Comparison of ENCODE assay signal across 2 cellular contexts in the genomic region with DNA sequence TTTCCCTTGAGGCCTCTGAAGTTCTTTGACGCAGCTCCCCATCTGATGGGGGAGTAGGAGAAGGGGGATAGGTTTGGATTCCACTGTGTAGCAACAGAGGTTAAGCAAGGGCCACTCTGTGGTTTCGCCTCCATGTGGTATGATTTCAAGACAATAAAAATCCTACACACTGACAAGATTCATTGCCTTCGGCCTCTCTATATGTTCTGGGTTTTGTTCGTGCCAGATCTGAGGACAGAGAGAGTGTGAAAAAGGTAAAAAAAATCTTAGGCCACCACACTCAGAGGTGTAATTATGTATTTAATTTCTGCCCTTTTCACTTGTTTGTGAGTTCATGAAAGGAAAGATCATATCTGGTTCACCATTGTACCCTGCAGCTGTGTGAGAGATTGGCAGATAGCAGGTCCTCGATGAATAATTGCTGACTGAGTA.
A peak's percentile ranks its signal among the peaks of the same experiment; 100 is the strongest.
TF ChIP-seq lines count a peak whose summit lies in the region.

No MANE protein-coding gene starts in this region.

TF ChIP-seq in GM23338, 12 proteins besides CTCF, POLR2A, EP300 and RAD21 (continues in another document):
- no peak for TF ChIP-seq EZH2phosphoT487 (IDR thresholded peaks at IDR 0.05; ENCODE audit: unreplicated experiment)
- TF ChIP-seq, protein P1, sequence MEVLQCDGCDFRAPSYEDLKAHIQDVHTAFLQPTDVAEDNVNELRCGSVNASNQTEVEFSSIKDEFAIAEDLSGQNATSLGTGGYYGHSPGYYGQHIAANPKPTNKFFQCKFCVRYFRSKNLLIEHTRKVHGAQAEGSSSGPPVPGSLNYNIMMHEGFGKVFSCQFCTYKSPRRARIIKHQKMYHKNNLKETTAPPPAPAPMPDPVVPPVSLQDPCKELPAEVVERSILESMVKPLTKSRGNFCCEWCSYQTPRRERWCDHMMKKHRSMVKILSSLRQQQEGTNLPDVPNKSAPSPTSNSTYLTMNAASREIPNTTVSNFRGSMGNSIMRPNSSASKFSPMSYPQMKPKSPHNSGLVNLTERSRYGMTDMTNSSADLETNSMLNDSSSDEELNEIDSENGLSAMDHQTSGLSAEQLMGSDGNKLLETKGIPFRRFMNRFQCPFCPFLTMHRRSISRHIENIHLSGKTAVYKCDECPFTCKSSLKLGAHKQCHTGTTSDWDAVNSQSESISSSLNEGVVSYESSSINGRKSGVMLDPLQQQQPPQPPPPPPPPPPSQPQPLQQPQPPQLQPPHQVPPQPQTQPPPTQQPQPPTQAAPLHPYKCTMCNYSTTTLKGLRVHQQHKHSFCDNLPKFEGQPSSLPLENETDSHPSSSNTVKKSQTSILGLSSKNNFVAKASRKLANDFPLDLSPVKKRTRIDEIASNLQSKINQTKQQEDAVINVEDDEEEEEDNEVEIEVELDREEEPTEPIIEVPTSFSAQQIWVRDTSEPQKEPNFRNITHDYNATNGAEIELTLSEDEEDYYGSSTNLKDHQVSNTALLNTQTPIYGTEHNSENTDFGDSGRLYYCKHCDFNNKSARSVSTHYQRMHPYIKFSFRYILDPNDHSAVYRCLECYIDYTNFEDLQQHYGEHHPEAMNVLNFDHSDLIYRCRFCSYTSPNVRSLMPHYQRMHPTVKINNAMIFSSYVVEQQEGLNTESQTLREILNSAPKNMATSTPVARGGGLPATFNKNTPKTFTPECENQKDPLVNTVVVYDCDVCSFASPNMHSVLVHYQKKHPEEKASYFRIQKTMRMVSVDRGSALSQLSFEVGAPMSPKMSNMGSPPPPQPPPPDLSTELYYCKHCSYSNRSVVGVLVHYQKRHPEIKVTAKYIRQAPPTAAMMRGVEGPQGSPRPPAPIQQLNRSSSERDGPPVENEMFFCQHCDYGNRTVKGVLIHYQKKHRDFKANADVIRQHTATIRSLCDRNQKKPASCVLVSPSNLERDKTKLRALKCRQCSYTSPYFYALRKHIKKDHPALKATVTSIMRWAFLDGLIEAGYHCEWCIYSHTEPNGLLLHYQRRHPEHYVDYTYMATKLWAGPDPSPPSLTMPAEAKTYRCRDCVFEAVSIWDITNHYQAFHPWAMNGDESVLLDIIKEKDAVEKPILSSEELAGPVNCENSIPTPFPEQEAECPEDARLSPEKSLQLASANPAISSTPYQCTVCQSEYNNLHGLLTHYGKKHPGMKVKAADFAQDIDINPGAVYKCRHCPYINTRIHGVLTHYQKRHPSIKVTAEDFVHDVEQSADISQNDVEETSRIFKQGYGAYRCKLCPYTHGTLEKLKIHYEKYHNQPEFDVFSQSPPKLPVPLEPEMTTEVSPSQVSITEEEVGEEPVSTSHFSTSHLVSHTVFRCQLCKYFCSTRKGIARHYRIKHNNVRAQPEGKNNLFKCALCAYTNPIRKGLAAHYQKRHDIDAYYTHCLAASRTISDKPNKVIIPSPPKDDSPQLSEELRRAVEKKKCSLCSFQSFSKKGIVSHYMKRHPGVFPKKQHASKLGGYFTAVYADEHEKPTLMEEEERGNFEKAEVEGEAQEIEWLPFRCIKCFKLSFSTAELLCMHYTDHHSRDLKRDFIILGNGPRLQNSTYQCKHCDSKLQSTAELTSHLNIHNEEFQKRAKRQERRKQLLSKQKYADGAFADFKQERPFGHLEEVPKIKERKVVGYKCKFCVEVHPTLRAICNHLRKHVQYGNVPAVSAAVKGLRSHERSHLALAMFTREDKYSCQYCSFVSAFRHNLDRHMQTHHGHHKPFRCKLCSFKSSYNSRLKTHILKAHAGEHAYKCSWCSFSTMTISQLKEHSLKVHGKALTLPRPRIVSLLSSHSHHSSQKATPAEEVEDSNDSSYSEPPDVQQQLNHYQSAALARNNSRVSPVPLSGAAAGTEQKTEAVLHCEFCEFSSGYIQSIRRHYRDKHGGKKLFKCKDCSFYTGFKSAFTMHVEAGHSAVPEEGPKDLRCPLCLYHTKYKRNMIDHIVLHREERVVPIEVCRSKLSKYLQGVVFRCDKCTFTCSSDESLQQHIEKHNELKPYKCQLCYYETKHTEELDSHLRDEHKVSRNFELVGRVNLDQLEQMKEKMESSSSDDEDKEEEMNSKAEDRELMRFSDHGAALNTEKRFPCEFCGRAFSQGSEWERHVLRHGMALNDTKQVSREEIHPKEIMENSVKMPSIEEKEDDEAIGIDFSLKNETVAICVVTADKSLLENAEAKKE (CRISPR knock-in tag; IDR thresholded peaks at IDR 0.05), result no peak
- TF ChIP-seq ZNF114 (CRISPR knock-in tag; IDR thresholded peaks at IDR 0.05), result no peak
- no peak for TF ChIP-seq CREB1 (CRISPR knock-in tag; IDR thresholded peaks at IDR 0.05; ENCODE audit: low read depth)
- TF ChIP-seq ETS1 (IDR thresholded peaks at IDR 0.05), result no peak
- no peak for TF ChIP-seq REST (IDR thresholded peaks at IDR 0.05; ENCODE audit: unreplicated experiment)
- no peak for TF ChIP-seq EZH2 (IDR thresholded peaks at IDR 0.05; ENCODE audit: low read depth, unreplicated experiment)
- no peak for TF ChIP-seq STAT1 (IDR thresholded peaks at IDR 0.05; ENCODE audit: unreplicated experiment)
- no peak for TF ChIP-seq JUNB (IDR thresholded peaks at IDR 0.05; ENCODE audit: unreplicated experiment)
- TF ChIP-seq POLR2AphosphoS5 (IDR thresholded peaks at IDR 0.05; ENCODE audit: low read depth), result no peak

TF ChIP-seq in IMR-90, 13 proteins besides CTCF, POLR2A, EP300 and RAD21:
- TF ChIP-seq MAFK (IDR thresholded peaks at IDR 0.05; ENCODE audit: low read depth, low read length) (0 out of 2 replicates have a peak, but pooled peaks have one; percentile 6), MAZ (IDR thresholded peaks at IDR 0.05; ENCODE audit: borderline replicate concordance, low read depth, low read length) (no peak)
